19 cellular contexts compared by ENCODE assay signal in genomic region chr5:67361932-67362729, GRCh38.
DNase-seq lines count a peak whose midpoint lies in the region; FAIRE-seq and TF ChIP-seq lines count a peak whose summit lies in the region.
"Had no signal": no experiment of that assay in that cellular context is flagged by ENCODE, and none has a peak within 500 bp of the region (broad histone marks: within the 10 kb centered on the region; RNA-seq: fewer than 3 reads in every experiment).

No MANE protein-coding gene starts in this region.

- FAIRE-seq in keratinocyte (lab: Jason Lieb, UNC) = no peak
- FAIRE-seq: TTC549 had no signal

- no peak overlapping the region for H3K4me2 ChIP-seq in keratinocyte (ENCODE audit: control insufficient read depth, extremely low read depth, insufficient read depth, low read depth, low read length)
- H3K4me2 ChIP-seq: neural progenitor cell had no signal

- no peak overlapping the region for H3K4me3 ChIP-seq in keratinocyte (ENCODE audit: control insufficient read depth in 2 of 3, extremely low read depth in 1 of 3, insufficient read depth in 2 of 3, low read depth in 1 of 3, low read length in 3 of 3)
- no peak overlapping the region for H3K4me3 ChIP-seq in thyroid gland (replicated peaks in 1 of 3)
- H3K4me3 ChIP-seq: left ventricle myocardium inferior, neural progenitor cell, thoracic aorta had no signal

- no peak for TF ChIP-seq CTCF in keratinocyte (optimal IDR thresholded peaks at IDR 0.05 in 1 of 3, IDR thresholded peaks at IDR 0.05 in 1 of 3, conservative IDR thresholded peaks at IDR 0.05 in 1 of 3; ENCODE audit: extremely low read depth in 1 of 3, insufficient read depth in 2 of 3, low read length in 3 of 3)
- TF ChIP-seq CTCF in thyroid gland (IDR thresholded peaks at IDR 0.05) = no peak

- H3K79me2 ChIP-seq in keratinocyte (ENCODE audit: control insufficient read depth, insufficient read depth, low read length) = no peaks in the 10 kb centered on the region

- H3K36me3 ChIP-seq in keratinocyte (ENCODE audit: control insufficient read depth in 2 of 2, extremely low read depth in 1 of 2, insufficient read depth in 2 of 2, low read length in 2 of 2) = no peaks in the 10 kb centered on the region
- H3K36me3 ChIP-seq in thyroid gland = no peaks in the 10 kb centered on the region
- H3K36me3 ChIP-seq: left ventricle myocardium inferior, neural progenitor cell, thoracic aorta had no signal

- no peak for TF ChIP-seq POLR2A in thyroid gland (IDR thresholded peaks at IDR 0.05)

- no peaks in the 10 kb centered on the region for H3K9me1 ChIP-seq in keratinocyte (ENCODE audit: control insufficient read depth, extremely low read depth, insufficient read depth, low read length)

- DNase-seq in SK-N-DZ (ENCODE audit: low spot score) (peak; percentile 99), dermis microvascular lymphatic vessel endothelial cell (ENCODE audit: low read depth in 2 of 2) (peak; percentile 20 to 88), keratinocyte (ENCODE audit: low read depth, low spot score) (no peak), thyroid gland (no peak), epidermal melanocyte (ENCODE audit: insufficient read length, low spot score) (no peak), NCI-H510A (lab: John Stamatoyannopoulos, UW) (no peak)
- no peak for DNase-seq in stimulated activated CD4-positive, alpha-beta T cell treated with anti-CD3 and anti-CD28 coated beads, Interleukin-2, amount 100 ng/mL, for 24 hours
- DNase-seq: activated CD4-positive, alpha-beta T cell treated with anti-CD3 and anti-CD28 coated beads, Interleukin-2, amount 50 U/mL, for 1 hour; activated gamma-delta T cell; Caco-2; EL; HFFc6; left ventricle myocardium inferior; NCI-H187; NCI-H345; stimulated activated CD4-positive, alpha-beta T cell treated with anti-CD3 and anti-CD28 coated beads, Interleukin-12 subunit alpha, Interleukin-12 subunit beta, amount 100 ng/mL, for 4 hours had no signal

- H3K9ac ChIP-seq in keratinocyte (ENCODE audit: control insufficient read depth, extremely low read depth, insufficient read depth, low read length) = no peak overlapping the region
- H3K9ac ChIP-seq: neural progenitor cell had no signal

- H3K27ac ChIP-seq in keratinocyte (ENCODE audit: control insufficient read depth, insufficient read depth, low read length) = no peak overlapping the region
- peak overlapping the region; percentile 41 to 58 (median 47) for H3K27ac ChIP-seq in thyroid gland
- H3K27ac ChIP-seq: left ventricle myocardium inferior, neural progenitor cell, thoracic aorta had no signal

- H3K4me1 ChIP-seq in keratinocyte (ENCODE audit: control insufficient read depth, extremely low read depth, insufficient read depth, low read length) = no peaks in the 10 kb centered on the region
- peaks cover 9 to 24% of the 10 kb centered on the region in 2 donors for H3K4me1 ChIP-seq in thyroid gland
- H3K4me1 ChIP-seq: Caco-2, left ventricle myocardium inferior, neural progenitor cell had no signal

- no peaks in the 10 kb centered on the region for H4K20me1 ChIP-seq in keratinocyte (ENCODE audit: control insufficient read depth, extremely low read depth, insufficient read depth, low read length)

- 64% methylated on average over 6 of the region's 6 CpGs for WGBS in thyroid gland, 2 donors

- intact Hi-C loops in thyroid gland (cut with DNase I) = no loop called here

- H3K9me3 ChIP-seq in keratinocyte (ENCODE audit: control insufficient read depth, low read depth, low read length) (no peaks in the 10 kb centered on the region), thyroid gland (no peaks in the 10 kb centered on the region)
- H3K9me3 ChIP-seq: Caco-2, left ventricle myocardium inferior, thoracic aorta had no signal

- H3K27me3 ChIP-seq in keratinocyte (ENCODE audit: control insufficient read depth, extremely low read depth, insufficient read depth, low read length) (no peaks in the 10 kb centered on the region), thyroid gland (no peaks in the 10 kb centered on the region)
- H3K27me3 ChIP-seq: neural progenitor cell had no signal

- dilution Hi-C loops in keratinocyte (cut with MboI; ENCODE audit: extremely low pct_ligation_motif_present, low sequenced_read_pairs) = no loop called here

- peak overlapping the region; percentile 14 for H2AFZ ChIP-seq in keratinocyte (ENCODE audit: control insufficient read depth, low read length)
- H2AFZ ChIP-seq: neural progenitor cell had no signal

Comparison
In these comparisons a context has a peak if more than half of its experiments do, and no peak if none do; other contexts are left out.
1. DNase-seq: peak in SK-N-DZ (single experiment) and dermis microvascular lymphatic vessel endothelial cell (2 of 2); none in keratinocyte (single experiment), thyroid gland (0 of 2), epidermal melanocyte (single experiment), NCI-H510A (single experiment) and stimulated activated CD4-positive, alpha-beta T cell treated with anti-CD3 and anti-CD28 coated beads, Interleukin-2, amount 100 ng/mL, for 24 hours (0 of 2).